In the genomic region with DNA sequence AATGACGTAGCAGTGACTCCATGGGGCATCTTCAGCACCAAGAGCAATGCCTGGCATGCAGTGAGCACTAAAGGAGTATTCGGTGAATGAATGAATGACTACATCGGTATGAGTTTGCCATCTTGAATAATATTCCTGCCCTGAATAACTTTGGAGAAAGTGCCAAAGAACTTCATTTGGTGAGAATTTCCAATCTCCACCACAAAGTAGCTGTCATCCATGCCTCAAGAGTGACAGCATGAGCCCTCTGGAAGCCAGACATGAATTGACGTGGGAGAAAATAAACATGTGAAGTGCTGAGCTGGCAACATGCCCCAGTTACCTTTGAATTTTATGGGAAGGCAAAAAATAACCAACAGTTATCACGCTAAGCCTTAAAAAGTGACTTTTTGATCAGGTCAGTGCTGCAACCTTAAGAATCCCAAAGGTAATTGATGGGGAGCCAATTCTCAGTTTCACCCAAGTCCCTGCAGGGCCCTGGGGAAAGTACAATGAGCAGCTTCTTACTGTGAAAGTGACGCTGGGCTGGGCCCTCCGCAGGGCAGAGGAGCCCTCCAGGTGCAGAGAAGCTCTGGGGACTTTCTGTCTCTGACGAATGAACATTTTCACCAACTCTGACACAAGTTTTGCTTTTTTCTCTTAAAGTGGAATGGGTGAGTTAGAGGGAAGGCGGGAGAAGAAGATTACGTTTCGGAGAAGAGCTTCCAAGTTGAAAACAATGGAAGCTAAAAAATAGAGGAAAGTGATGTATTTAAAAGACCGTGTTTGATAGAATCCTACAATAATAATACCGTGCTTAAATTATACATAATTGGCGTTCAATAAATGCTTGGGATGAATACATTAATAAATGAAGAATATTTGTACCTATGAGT, we compare ENCODE assay signal across 14 cellular contexts. TPM values are rescaled to one million over a fixed set of nuclear protein-coding genes. Genes with fewer than 3 reads are reported as not detected.
DNase-seq lines count a peak whose midpoint lies in the region; ATAC-seq and TF ChIP-seq lines count a peak whose summit lies in the region.
"Had no signal": no experiment of that assay in that cellular context is flagged by ENCODE, and none has a peak within 500 bp of the region (broad histone marks: within the 10 kb centered on the region; RNA-seq: fewer than 3 reads in every experiment).

No MANE protein-coding gene starts in this region.

- intact Hi-C loops in right cardiac atrium (cut with DNase I) = no loop called here
- intact Hi-C loops in CD8-positive, alpha-beta T cell (cut with DNase I, micrococcal nuclease) = no loop called here

- ATAC-seq in GM19372 (IDR thresholded peaks at IDR 0.05; ENCODE audit: low read depth, unreplicated experiment) (peak; percentile 77), HG02840 (IDR thresholded peaks at IDR 0.05; ENCODE audit: low FRiP score, unreplicated experiment) (peak; percentile 80), HG03571 (IDR thresholded peaks at IDR 0.05; ENCODE audit: unreplicated experiment) (peak; percentile 83), right cardiac atrium (no peak)
- ATAC-seq in CD8-positive, alpha-beta T cell = no peak
- ATAC-seq: PC-3 had no signal

- H3K9me3 ChIP-seq in neuronal stem cell (replicated peaks in 1 of 2; ENCODE audit: control insufficient read depth in 2 of 2, insufficient read depth in 1 of 2, low read depth in 1 of 2, low read length in 2 of 2) (no peaks in the 10 kb centered on the region), right cardiac atrium (ENCODE audit: control insufficient read depth, low read length) (no peaks in the 10 kb centered on the region)
- H3K9me3 ChIP-seq in CD8-positive, alpha-beta T cell (ENCODE audit: low read length) = no peaks in the 10 kb centered on the region
- H3K9me3 ChIP-seq: BLaER1 treated with 17β-estradiol and CSF1 and Interleukin-3, amounts not matched to agents 10 nM and 100 nM had no signal

- no peak overlapping the region for H2BK12ac ChIP-seq in neuronal stem cell (ENCODE audit: low read length)

- DNase-seq in GM12864 (ENCODE audit: low read depth) = no peak
- no peak for DNase-seq in neuronal stem cell (ENCODE audit: low spot score)
- DNase-seq in right cardiac atrium = no peak
- no peak for DNase-seq in mucosa of gallbladder (ENCODE audit: low spot score)
- no peak for DNase-seq in CD8-positive, alpha-beta T cell
- DNase-seq: effector memory CD4-positive, alpha-beta T cell; naive B cell; PC-3 had no signal

- H3K18ac ChIP-seq in neuronal stem cell (ENCODE audit: low read length) = no peak overlapping the region

- CTCF ChIA-PET in CD8-positive, alpha-beta T cell (lab: Charles Lee) = interaction anchor here (1.4 kb wide), 1 partner anchor 23 kb away, joined by 5 read pairs; no protein-coding TSS in a partner anchor

- H4K8ac ChIP-seq in neuronal stem cell (ENCODE audit: low read depth, low read length) = no peak overlapping the region

- no peak overlapping the region for H3K27ac Mint-ChIP-seq in CD8-positive, alpha-beta T cell
- H3K27ac Mint-ChIP-seq: activated naive CD4-positive, alpha-beta T cell treated with anti-CD3 and anti-CD28 coated beads, Interleukin-2, amount 50 U/mL, for 24 hours; naive B cell had no signal

- no peak overlapping the region for H3K4ac ChIP-seq in neuronal stem cell (ENCODE audit: low read length)

- H3K23ac ChIP-seq in neuronal stem cell (ENCODE audit: low read depth, low read length, poor library complexity) = no peak overlapping the region

- peaks cover 23% of the 10 kb centered on the region for H3K27me3 Mint-ChIP-seq in CD8-positive, alpha-beta T cell (ENCODE audit: low read depth)

- H3K4me3 ChIP-seq in GM12864 (ENCODE audit: low read depth, low read length) (no peak overlapping the region), neuronal stem cell (ENCODE audit: low read length in 2 of 2) (no peak overlapping the region), right cardiac atrium (ENCODE audit: low read length) (no peak overlapping the region)
- H3K4me3 ChIP-seq in CD8-positive, alpha-beta T cell (ENCODE audit: low read depth, low read length) = no peak overlapping the region
- H3K4me3 ChIP-seq: BLaER1 treated with 17β-estradiol and CSF1 and Interleukin-3, amounts not matched to agents 10 nM and 100 nM had no signal

- no peaks in the 10 kb centered on the region for H3K79me1 ChIP-seq in neuronal stem cell (ENCODE audit: low read depth, low read length)

- no peaks in the 10 kb centered on the region for H3K4me1 Mint-ChIP-seq in CD8-positive, alpha-beta T cell (ENCODE audit: low read depth)
- H3K4me1 Mint-ChIP-seq: activated naive CD4-positive, alpha-beta T cell treated with anti-CD3 and anti-CD28 coated beads, Interleukin-2, amount 50 U/mL, for 24 hours; naive B cell had no signal

- no peak overlapping the region for H3K9ac ChIP-seq in neuronal stem cell (ENCODE audit: low read depth, low read length, poor library complexity)
- H3K9ac ChIP-seq: BLaER1 treated with 17β-estradiol and CSF1 and Interleukin-3, amounts not matched to agents 10 nM and 100 nM had no signal

- POLR2A ChIA-PET in CD8-positive, alpha-beta T cell (lab: Charles Lee) = no interaction called here

- H3K14ac ChIP-seq in neuronal stem cell (ENCODE audit: low read length) = no peak overlapping the region

- no peak overlapping the region for H4K91ac ChIP-seq in neuronal stem cell (ENCODE audit: low read depth, low read length, poor library complexity)

- no peak overlapping the region for H3K4me2 ChIP-seq in neuronal stem cell (ENCODE audit: insufficient read depth, low read length, poor library complexity, severe bottlenecking)

- no peak overlapping the region for H2BK15ac ChIP-seq in neuronal stem cell (ENCODE audit: low read length)

- H3K36me3 ChIP-seq in neuronal stem cell (replicated peaks in 1 of 2; ENCODE audit: control insufficient read depth in 2 of 2, insufficient read depth in 2 of 2, low read length in 2 of 2) = no peaks in the 10 kb centered on the region
- no peaks in the 10 kb centered on the region for H3K36me3 ChIP-seq in CD8-positive, alpha-beta T cell (ENCODE audit: insufficient read depth, low read length)
- H3K36me3 ChIP-seq: BLaER1 treated with 17β-estradiol and CSF1 and Interleukin-3, amounts not matched to agents 10 nM and 100 nM had no signal

- H3K27me3 ChIP-seq in neuronal stem cell (ENCODE audit: control insufficient read depth in 3 of 3, insufficient read depth in 3 of 3, low read depth in 1 of 3, low read length in 3 of 3) (peaks cover 0 to 30% (median 0%) of the 10 kb centered on the region in 3 experiments), right cardiac atrium (ENCODE audit: control insufficient read depth, insufficient read depth) (no peaks in the 10 kb centered on the region)
- H3K27me3 ChIP-seq in CD8-positive, alpha-beta T cell (ENCODE audit: insufficient read depth, low read length) = no peaks in the 10 kb centered on the region
- H3K27me3 ChIP-seq: BLaER1 treated with 17β-estradiol and CSF1 and Interleukin-3, amounts not matched to agents 10 nM and 100 nM had no signal

- H3K36me3 Mint-ChIP-seq in CD8-positive, alpha-beta T cell = no peaks in the 10 kb centered on the region
- H3K36me3 Mint-ChIP-seq: activated naive CD4-positive, alpha-beta T cell treated with anti-CD3 and anti-CD28 coated beads, Interleukin-2, amount 50 U/mL, for 24 hours had no signal

- H2AK5ac ChIP-seq in neuronal stem cell (ENCODE audit: low read depth, low read length) = no peak overlapping the region

- WGBS in neuronal stem cell (ENCODE audit: extremely low coverage in 2 of 2, insufficient read length in 2 of 2, insufficient replicate concordance in 1 of 2), 2 donors = 100% methylated on average over 3 of the region's 14 CpGs; no CpG with 5 or more reads in 1 of the 2 donors
- 75% methylated on average over 14 of the region's 14 CpGs for WGBS in right cardiac atrium

- no peaks in the 10 kb centered on the region for H3K9me3 Mint-ChIP-seq in CD8-positive, alpha-beta T cell
- H3K9me3 Mint-ChIP-seq: activated naive CD4-positive, alpha-beta T cell treated with anti-CD3 and anti-CD28 coated beads, Interleukin-2, amount 50 U/mL, for 24 hours; naive B cell had no signal

- no peak overlapping the region for H2BK5ac ChIP-seq in neuronal stem cell (ENCODE audit: low read length)

- H3K27ac ChIP-seq in neuronal stem cell (replicated peaks; ENCODE audit: low read length) (no peak overlapping the region), right cardiac atrium (ENCODE audit: low read length) (no peak overlapping the region)
- no peak overlapping the region for H3K27ac ChIP-seq in CD8-positive, alpha-beta T cell (ENCODE audit: low read depth, low read length)
- H3K27ac ChIP-seq: BLaER1 treated with 17β-estradiol and CSF1 and Interleukin-3, amounts not matched to agents 10 nM and 100 nM; VCaP had no signal

- no peak overlapping the region for H2AFZ ChIP-seq in neuronal stem cell (ENCODE audit: low read length)

- peaks cover 0 to 5% of the 10 kb centered on the region in 2 donors for H3K4me1 ChIP-seq in neuronal stem cell (ENCODE audit: control insufficient read depth in 2 of 2, insufficient read depth in 1 of 2, low read depth in 1 of 2, low read length in 2 of 2)
- no peaks in the 10 kb centered on the region for H3K4me1 ChIP-seq in right cardiac atrium (ENCODE audit: control insufficient read depth, insufficient read depth, low read length)
- H3K4me1 ChIP-seq in CD8-positive, alpha-beta T cell (ENCODE audit: insufficient read depth, low read length) = no peaks in the 10 kb centered on the region

- no peak overlapping the region for H2BK120ac ChIP-seq in neuronal stem cell (ENCODE audit: low read depth, low read length)

- no peak overlapping the region for H3K4me3 Mint-ChIP-seq in CD8-positive, alpha-beta T cell
- H3K4me3 Mint-ChIP-seq: activated naive CD4-positive, alpha-beta T cell treated with anti-CD3 and anti-CD28 coated beads, Interleukin-2, amount 50 U/mL, for 24 hours; naive B cell had no signal

- peak; percentile 2 for TF ChIP-seq CTCF in GM12864 (IDR thresholded peaks at IDR 0.05; ENCODE audit: low read depth, low read length, missing control alignments)
- no peak for TF ChIP-seq CTCF in CD8-positive, alpha-beta T cell (IDR thresholded peaks at IDR 0.05)

RNA-seq across cellular contexts. Expression of a gene that starts 21.9 kb away (rescaled TPM):
- polyA plus RNA-seq in neuronal stem cell (2013, experiment 1 of 2) = 12.5 TPM
- polyA plus RNA-seq in neuronal stem cell (2013, experiment 2 of 2) = 11.3 TPM
- total RNA-seq in right cardiac atrium (10 to 100 TPM in 1 of 4 donors, 1 to 10 TPM in 3; 6.9 to 24.4 (median 7.9) TPM), mucosa of gallbladder (17.3 TPM)
- polyA plus RNA-seq in right cardiac atrium = 195 TPM
- 10 to 100 TPM in 1 of 2 experiments, 1 to 10 TPM in 1; 8.9 to 10.4 TPM for total RNA-seq in CD8-positive, alpha-beta T cell

Comparison
In these comparisons a context has a peak if more than half of its experiments do, and no peak if none do; other contexts are left out.
1. ATAC-seq: peak in GM19372 (single experiment), HG02840 (single experiment) and HG03571 (single experiment); none in right cardiac atrium (0 of 2) and CD8-positive, alpha-beta T cell (single experiment).